ENCODE assay signal across 8 cellular contexts in genomic region chr17:31318298-31319190, GRCh38. TPM values are rescaled to one million over a fixed set of nuclear protein-coding genes. Genes with fewer than 3 reads are reported as not detected.
DNase-seq lines count a peak whose midpoint lies in the region; ATAC-seq and TF ChIP-seq lines count a peak whose summit lies in the region.

No MANE protein-coding gene starts in this region.

- no peak for TF ChIP-seq EP300 in suprapubic skin (IDR thresholded peaks at IDR 0.05)

- no peak for TF ChIP-seq POLR2A in suprapubic skin (IDR thresholded peaks at IDR 0.05)

- peak overlapping the region; percentile 86 for H3K27ac ChIP-seq in suprapubic skin

- peak; percentile 45 for ATAC-seq in mucosa of descending colon

- H3K4me1 ChIP-seq in mucosa of descending colon (ENCODE audit: low read depth) (peaks cover 4% of the 10 kb centered on the region), suprapubic skin (peaks cover 12% of the 10 kb centered on the region)

- intact Hi-C loops in mucosa of descending colon (cut with DNase I, micrococcal nuclease) = no loop called here

- H3K9me3 ChIP-seq in mucosa of descending colon (no peaks in the 10 kb centered on the region), suprapubic skin (no peaks in the 10 kb centered on the region)

- H3K27me3 ChIP-seq in suprapubic skin = no peaks in the 10 kb centered on the region

- DNase-seq in GF-D8 (lab: John Stamatoyannopoulos, UW) (peak; percentile 19), HS-5 (ENCODE audit: low read depth) (peak; percentile 32), cerebellar cortex (ENCODE audit: low spot score) (peak; percentile 88), mucosa of descending colon (peak in 1 of 3 donors; percentile 45), suprapubic skin (ENCODE audit: low spot score in 2 of 2) (peak in 1 of 2 donors; percentile 74), NCI-H510A (lab: John Stamatoyannopoulos, UW) (no peak), SK-N-DZ (ENCODE audit: low spot score) (no peak)
- peak; percentile 24 for DNase-seq in activated CD4-positive, CD25-positive, alpha-beta regulatory T cell treated with anti-CD3 and anti-CD28 coated beads, Interleukin-2, amount 50 U/mL, for 16 hours (ENCODE audit: low read depth, low spot score)

- TF ChIP-seq CTCF in mucosa of descending colon (IDR thresholded peaks at IDR 0.05) (no peak), suprapubic skin (IDR thresholded peaks at IDR 0.05) (no peak)

- 59% methylated on average over 11 of the region's 11 CpGs for WGBS in suprapubic skin

- H3K36me3 ChIP-seq in mucosa of descending colon (ENCODE audit: low read depth) (no peaks in the 10 kb centered on the region), suprapubic skin (no peaks in the 10 kb centered on the region)

- H3K4me3 ChIP-seq in mucosa of descending colon = no peak overlapping the region
- peak overlapping the region; percentile 33 for H3K4me3 ChIP-seq in suprapubic skin

RNA-seq across cellular contexts. Expression of gene EVI2A, which starts 2.9 kb away (rescaled TPM):
- 1 to 10 TPM; 2.8 to 6.0 (median 4.0) TPM for total RNA-seq in mucosa of descending colon
- total RNA-seq in suprapubic skin = 1 to 10 TPM; 1.2 to 3.3 (median 1.9) TPM
- polyA plus RNA-seq in SK-N-DZ (2014; cell fraction: cytosol; rRNA removed) = not detected in 2 replicates
- polyA plus RNA-seq in SK-N-DZ (2014; cell fraction: nucleus; rRNA removed) = 0.18 TPM in 1 of 2 replicates, not detected in the other

RNA-seq across cellular contexts. Expression of gene EVI2B, which starts 4.7 kb away (rescaled TPM):
- total RNA-seq in mucosa of descending colon = 1 to 10 TPM; 3.3 to 9.5 (median 7.8) TPM
- total RNA-seq in suprapubic skin = 1 to 10 TPM; 2.2 to 5.6 (median 3.7) TPM
- polyA plus RNA-seq in SK-N-DZ (2014; cell fraction: cytosol; rRNA removed) = not detected in 2 replicates
- not detected in 2 replicates for polyA plus RNA-seq in SK-N-DZ (2014; cell fraction: nucleus; rRNA removed)

RNA-seq across cellular contexts. Expression of gene OMG, which starts 21.5 kb away (rescaled TPM):
- total RNA-seq in mucosa of descending colon = 1 to 10 TPM in 1 of 3 donors, under 1 TPM in 1, not detected in 1; 0.51 to 1.5 TPM
- total RNA-seq in suprapubic skin = not detected
- not detected in 2 replicates for polyA plus RNA-seq in SK-N-DZ (2014; cell fraction: cytosol; rRNA removed)
- polyA plus RNA-seq in SK-N-DZ (2014; cell fraction: nucleus; rRNA removed) = not detected in 2 replicates

Comparison
In these comparisons a context has a peak if more than half of its experiments do, and no peak if none do; other contexts are left out.
1. DNase-seq: peak in GF-D8 (single experiment), HS-5 (single experiment), activated CD4-positive, CD25-positive, alpha-beta regulatory T cell treated with anti-CD3 and anti-CD28 coated beads, Interleukin-2, amount 50 U/mL, for 16 hours (single experiment) and cerebellar cortex (single experiment); none in NCI-H510A (single experiment) and SK-N-DZ (single experiment).